In the genomic region with DNA sequence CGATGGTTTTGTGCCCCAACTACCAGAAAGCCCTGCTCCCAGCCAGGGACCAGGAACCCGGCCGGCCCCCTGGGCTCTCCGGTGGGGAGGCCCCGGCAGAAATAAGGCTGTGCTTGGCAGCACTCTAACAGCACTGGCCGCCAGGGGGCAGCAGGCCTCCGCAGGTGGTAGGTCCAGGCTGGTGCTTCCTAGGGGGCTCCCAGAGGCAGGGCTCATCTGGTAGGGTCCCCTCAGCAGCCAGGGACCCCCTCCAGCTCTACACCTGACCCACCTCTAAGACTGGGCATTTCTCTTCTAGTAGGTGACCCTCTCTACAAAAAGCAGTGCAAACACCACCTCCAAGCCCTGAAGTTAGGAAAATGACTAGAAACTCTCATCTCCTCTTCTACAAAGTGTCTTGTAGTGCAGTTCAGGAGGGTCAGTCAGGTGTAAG, we compare ENCODE assay signal across 1 cellular context.
A peak's percentile ranks its signal among the peaks of the same experiment; 100 is the strongest.
TF ChIP-seq lines count a peak whose summit lies in the region.

No MANE protein-coding gene starts in this region.

TF ChIP-seq in HEK293, 187 proteins besides CTCF, POLR2A, EP300 and RAD21 (continued from another document):
- TF ChIP-seq ZNF311 (tag by site-specific recombination; IDR thresholded peaks at IDR 0.05; ENCODE audit: borderline replicate concordance): no peak
- no peak for TF ChIP-seq KLF10 (tag by site-specific recombination; IDR thresholded peaks at IDR 0.05)
- TF ChIP-seq, protein P1, sequence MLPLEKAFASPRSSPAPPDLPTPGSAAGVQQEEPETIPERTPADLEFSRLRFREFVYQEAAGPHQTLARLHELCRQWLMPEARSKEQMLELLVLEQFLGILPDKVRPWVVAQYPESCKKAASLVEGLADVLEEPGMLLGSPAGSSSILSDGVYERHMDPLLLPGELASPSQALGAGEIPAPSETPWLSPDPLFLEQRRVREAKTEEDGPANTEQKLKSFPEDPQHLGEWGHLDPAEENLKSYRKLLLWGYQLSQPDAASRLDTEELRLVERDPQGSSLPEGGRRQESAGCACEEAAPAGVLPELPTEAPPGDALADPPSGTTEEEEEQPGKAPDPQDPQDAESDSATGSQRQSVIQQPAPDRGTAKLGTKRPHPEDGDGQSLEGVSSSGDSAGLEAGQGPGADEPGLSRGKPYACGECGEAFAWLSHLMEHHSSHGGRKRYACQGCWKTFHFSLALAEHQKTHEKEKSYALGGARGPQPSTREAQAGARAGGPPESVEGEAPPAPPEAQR (tag by site-specific recombination; IDR thresholded peaks at IDR 0.05): no peak
- no peak for TF ChIP-seq KLF7 (tag by site-specific recombination; IDR thresholded peaks at IDR 0.05; ENCODE audit: borderline replicate concordance)
- TF ChIP-seq ZFP37 (tag by site-specific recombination; IDR thresholded peaks at IDR 0.05): peak; percentile 76
- peak; percentile 85 for TF ChIP-seq ZNF2 (tag by site-specific recombination; IDR thresholded peaks at IDR 0.05)
- peak; percentile 3 for TF ChIP-seq ZBTB26 (tag by site-specific recombination; optimal IDR thresholded peaks at IDR 0.05)
- peak; percentile 59; the same call in 1 of the 2 replicates for TF ChIP-seq ZBTB7A (tag by site-specific recombination; IDR thresholded peaks at IDR 0.05; ENCODE audit: low read depth)
- peak; percentile 59 for TF ChIP-seq ZBTB17 (tag by site-specific recombination; IDR thresholded peaks at IDR 0.05)
- TF ChIP-seq BCL11B (tag by site-specific recombination; IDR thresholded peaks at IDR 0.05; ENCODE audit: low read depth): no peak
- TF ChIP-seq ZNF280D (tag by site-specific recombination; IDR thresholded peaks at IDR 0.05): no peak
- peak; percentile 84 for TF ChIP-seq ZNF654 (tag by site-specific recombination; IDR thresholded peaks at IDR 0.05; ENCODE audit: low read depth)
- TF ChIP-seq ZXDB (tag by site-specific recombination; IDR thresholded peaks at IDR 0.05): peak; percentile 98
- no peak for TF ChIP-seq ZNF10 (tag by site-specific recombination; IDR thresholded peaks at IDR 0.05)
- no peak for TF ChIP-seq ZNF623 (tag by site-specific recombination; IDR thresholded peaks at IDR 0.05)
- TF ChIP-seq, protein P2, sequence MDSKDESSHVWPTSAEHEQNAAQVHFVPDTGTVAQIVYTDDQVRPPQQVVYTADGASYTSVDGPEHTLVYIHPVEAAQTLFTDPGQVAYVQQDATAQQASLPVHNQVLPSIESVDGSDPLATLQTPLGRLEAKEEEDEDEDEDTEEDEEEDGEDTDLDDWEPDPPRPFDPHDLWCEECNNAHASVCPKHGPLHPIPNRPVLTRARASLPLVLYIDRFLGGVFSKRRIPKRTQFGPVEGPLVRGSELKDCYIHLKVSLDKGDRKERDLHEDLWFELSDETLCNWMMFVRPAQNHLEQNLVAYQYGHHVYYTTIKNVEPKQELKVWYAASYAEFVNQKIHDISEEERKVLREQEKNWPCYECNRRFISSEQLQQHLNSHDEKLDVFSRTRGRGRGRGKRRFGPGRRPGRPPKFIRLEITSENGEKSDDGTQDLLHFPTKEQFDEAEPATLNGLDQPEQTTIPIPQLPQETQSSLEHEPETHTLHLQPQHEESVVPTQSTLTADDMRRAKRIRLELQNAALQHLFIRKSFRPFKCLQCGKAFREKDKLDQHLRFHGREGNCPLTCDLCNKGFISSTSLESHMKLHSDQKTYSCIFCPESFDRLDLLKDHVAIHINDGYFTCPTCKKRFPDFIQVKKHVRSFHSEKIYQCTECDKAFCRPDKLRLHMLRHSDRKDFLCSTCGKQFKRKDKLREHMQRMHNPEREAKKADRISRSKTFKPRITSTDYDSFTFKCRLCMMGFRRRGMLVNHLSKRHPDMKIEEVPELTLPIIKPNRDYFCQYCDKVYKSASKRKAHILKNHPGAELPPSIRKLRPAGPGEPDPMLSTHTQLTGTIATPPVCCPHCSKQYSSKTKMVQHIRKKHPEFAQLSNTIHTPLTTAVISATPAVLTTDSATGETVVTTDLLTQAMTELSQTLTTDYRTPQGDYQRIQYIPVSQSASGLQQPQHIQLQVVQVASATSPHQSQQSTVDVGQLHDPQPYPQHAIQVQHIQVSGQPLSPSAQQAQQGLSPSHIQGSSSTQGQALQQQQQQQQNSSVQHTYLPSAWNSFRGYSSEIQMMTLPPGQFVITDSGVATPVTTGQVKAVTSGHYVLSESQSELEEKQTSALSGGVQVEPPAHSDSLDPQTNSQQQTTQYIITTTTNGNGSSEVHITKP (tag by site-specific recombination; IDR thresholded peaks at IDR 0.05): peak; percentile 60; the same call in 1 of the 2 replicates
- TF ChIP-seq HOXD13 (CRISPR knock-in tag; IDR thresholded peaks at IDR 0.05; ENCODE audit: borderline replicate concordance): no peak
- TF ChIP-seq ZNF692 (tag by site-specific recombination; IDR thresholded peaks at IDR 0.05): peak; percentile 72; the same call in 1 of the 2 replicates
- TF ChIP-seq WT1 (tag by site-specific recombination; IDR thresholded peaks at IDR 0.05): peak; percentile 43; the same call in 1 of the 2 replicates
- TF ChIP-seq TRIM28 (IDR thresholded peaks at IDR 0.05; ENCODE audit: borderline replicate concordance, low read length): no peak
- no peak for TF ChIP-seq ZNF221 (tag by site-specific recombination; IDR thresholded peaks at IDR 0.05; ENCODE audit: borderline replicate concordance)
- peak; percentile 65; the same call in 1 of the 2 replicates for TF ChIP-seq ZNF24 (tag by site-specific recombination; IDR thresholded peaks at IDR 0.05)
- TF ChIP-seq, protein P3, sequence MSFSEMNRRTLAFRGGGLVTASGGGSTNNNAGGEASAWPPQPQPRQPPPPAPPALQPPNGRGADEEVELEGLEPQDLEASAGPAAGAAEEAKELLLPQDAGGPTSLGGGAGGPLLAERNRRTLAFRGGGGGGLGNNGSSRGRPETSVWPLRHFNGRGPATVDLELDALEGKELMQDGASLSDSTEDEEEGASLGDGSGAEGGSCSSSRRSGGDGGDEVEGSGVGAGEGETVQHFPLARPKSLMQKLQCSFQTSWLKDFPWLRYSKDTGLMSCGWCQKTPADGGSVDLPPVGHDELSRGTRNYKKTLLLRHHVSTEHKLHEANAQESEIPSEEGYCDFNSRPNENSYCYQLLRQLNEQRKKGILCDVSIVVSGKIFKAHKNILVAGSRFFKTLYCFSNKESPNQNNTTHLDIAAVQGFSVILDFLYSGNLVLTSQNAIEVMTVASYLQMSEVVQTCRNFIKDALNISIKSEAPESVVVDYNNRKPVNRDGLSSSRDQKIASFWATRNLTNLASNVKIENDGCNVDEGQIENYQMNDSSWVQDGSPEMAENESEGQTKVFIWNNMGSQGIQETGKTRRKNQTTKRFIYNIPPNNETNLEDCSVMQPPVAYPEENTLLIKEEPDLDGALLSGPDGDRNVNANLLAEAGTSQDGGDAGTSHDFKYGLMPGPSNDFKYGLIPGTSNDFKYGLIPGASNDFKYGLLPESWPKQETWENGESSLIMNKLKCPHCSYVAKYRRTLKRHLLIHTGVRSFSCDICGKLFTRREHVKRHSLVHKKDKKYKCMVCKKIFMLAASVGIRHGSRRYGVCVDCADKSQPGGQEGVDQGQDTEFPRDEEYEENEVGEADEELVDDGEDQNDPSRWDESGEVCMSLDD (tag by site-specific recombination; IDR thresholded peaks at IDR 0.05): peak; percentile 64
